ENCODE assay signal across 1 cellular context in genomic region chr17:41417576-41418015, GRCh38.
TF ChIP-seq lines count a peak whose summit lies in the region.

No MANE protein-coding gene starts in this region.

TF ChIP-seq in IMR-90, 13 proteins besides CTCF, POLR2A, EP300 and RAD21 (continued from another document):
- TF ChIP-seq USF2 (IDR thresholded peaks at IDR 0.05; ENCODE audit: low read depth, low read length) (no peak), CHD1 (IDR thresholded peaks at IDR 0.05; ENCODE audit: low read depth, low read length) (no peak), SMC3 (IDR thresholded peaks at IDR 0.05; ENCODE audit: low read depth, low read length) (no peak), MAZ (IDR thresholded peaks at IDR 0.05; ENCODE audit: borderline replicate concordance, low read depth, low read length) (no peak), RCOR1 (IDR thresholded peaks at IDR 0.05; ENCODE audit: insufficient replicate concordance, low read length) (no peak), NFE2L2 (IDR thresholded peaks at IDR 0.05; ENCODE audit: low read depth, low read length) (no peak), ELK1 (IDR thresholded peaks at IDR 0.05; ENCODE audit: borderline replicate concordance, low read depth, low read length) (no peak), MXI1 (IDR thresholded peaks at IDR 0.05; ENCODE audit: borderline replicate concordance, low read depth, low read length) (no peak)
